ENCODE assay signal across 1 cellular context in the genomic region with DNA sequence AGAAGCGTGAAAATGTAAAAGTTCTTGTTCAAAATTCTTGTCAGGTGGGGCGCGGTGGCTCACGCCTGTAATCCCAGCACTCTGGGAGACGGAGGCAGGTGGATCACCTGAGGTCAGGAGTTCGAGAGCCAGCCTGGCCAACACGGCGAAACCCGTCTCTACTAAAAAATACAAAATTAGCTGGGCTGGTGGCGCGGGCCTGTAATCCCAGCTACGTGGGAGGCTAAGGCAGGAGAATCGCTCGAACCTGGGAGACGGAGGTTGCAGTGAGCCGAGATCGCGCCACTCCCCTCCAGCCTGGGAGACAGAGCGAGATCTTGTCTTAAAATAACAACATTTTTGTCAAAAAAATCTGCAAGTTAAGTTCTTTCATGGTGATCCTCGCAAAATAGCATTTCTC.
A peak's percentile ranks its signal among the peaks of the same experiment; 100 is the strongest.
TF ChIP-seq lines count a peak whose summit lies in the region.

No MANE protein-coding gene starts in this region.

TF ChIP-seq in GM12878, 131 proteins besides CTCF, POLR2A, EP300 and RAD21:
- TF ChIP-seq, protein P1, sequence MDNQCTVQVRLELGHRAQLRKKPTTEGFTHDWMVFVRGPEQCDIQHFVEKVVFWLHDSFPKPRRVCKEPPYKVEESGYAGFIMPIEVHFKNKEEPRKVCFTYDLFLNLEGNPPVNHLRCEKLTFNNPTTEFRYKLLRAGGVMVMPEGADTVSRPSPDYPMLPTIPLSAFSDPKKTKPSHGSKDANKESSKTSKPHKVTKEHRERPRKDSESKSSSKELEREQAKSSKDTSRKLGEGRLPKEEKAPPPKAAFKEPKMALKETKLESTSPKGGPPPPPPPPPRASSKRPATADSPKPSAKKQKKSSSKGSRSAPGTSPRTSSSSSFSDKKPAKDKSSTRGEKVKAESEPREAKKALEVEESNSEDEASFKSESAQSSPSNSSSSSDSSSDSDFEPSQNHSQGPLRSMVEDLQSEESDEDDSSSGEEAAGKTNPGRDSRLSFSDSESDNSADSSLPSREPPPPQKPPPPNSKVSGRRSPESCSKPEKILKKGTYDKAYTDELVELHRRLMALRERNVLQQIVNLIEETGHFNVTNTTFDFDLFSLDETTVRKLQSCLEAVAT (IDR thresholded peaks at IDR 0.05): 0 out of 2 replicates have a peak, but pooled peaks have one; percentile 33
